37 cellular contexts compared by ENCODE assay signal in the genomic region with DNA sequence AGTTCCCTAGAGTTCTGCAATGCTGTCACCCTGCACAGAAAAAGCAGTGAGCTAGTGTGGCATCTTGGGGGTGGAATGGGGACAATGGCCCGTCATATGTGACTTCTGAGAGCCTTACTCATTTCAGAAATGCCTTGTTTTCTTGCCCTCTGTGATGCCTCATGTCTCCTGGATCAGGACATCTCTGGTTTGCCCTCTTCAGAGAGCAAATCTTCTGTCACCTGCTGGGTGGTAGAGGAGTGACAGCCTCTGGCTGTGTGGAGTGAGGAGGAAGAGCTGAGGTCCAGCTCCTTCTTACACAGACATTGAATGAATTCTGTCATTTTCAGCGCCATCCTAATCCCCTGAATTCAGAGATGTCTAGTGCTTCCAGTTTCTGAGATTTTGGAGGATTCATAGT. TPM values are rescaled to one million over a fixed set of nuclear protein-coding genes. Genes with fewer than 3 reads are reported as not detected.
DNase-seq lines count a peak whose midpoint lies in the region; ATAC-seq, FAIRE-seq and TF ChIP-seq lines count a peak whose summit lies in the region.
"Had no signal": no experiment of that assay in that cellular context is flagged by ENCODE, and none has a peak within 500 bp of the region (broad histone marks: within the 10 kb centered on the region; RNA-seq: fewer than 3 reads in every experiment).

No MANE protein-coding gene starts in this region.

- no peak for TF ChIP-seq RAD21 in HepG2 (CRISPR knock-in tag; IDR thresholded peaks at IDR 0.05)

- ATAC-seq in HepG2 (peak; percentile 80), right lobe of liver (no peak)
- ATAC-seq in stimulated activated naive CD8-positive, alpha-beta T cell treated with anti-CD3 and anti-CD28 coated beads, Interleukin-15, amount 100 ng/mL, for 72 hours, result peak; percentile 42
- ATAC-seq: effector memory CD8-positive, alpha-beta T cell; right cardiac atrium had no signal

- TF ChIP-seq POLR2A in HepG2 (IDR thresholded peaks at IDR 0.05; ENCODE audit: insufficient read depth in 1 of 2, low read depth in 2 of 2, low read length in 2 of 2) (no peak), right lobe of liver (IDR thresholded peaks at IDR 0.05) (no peak)

- no peak for DNase-seq in HepG2 (ENCODE audit: low spot score)
- DNase-seq in right lobe of liver, result no peak
- peak; percentile 5 for DNase-seq in OCI-M1 (lab: John Stamatoyannopoulos, UW)
- no peak for DNase-seq in epithelial cell of esophagus (ENCODE audit: low read depth)
- DNase-seq in stimulated activated naive CD8-positive, alpha-beta T cell treated with anti-CD3 and anti-CD28 coated beads, Interleukin-15, amount 100 ng/mL, for 72 hours, result no peak
- DNase-seq in NCI-H1417 (lab: John Stamatoyannopoulos, UW), result no peak
- DNase-seq in small intestine, result no peak
- DNase-seq in hypothalamus (lab: John Stamatoyannopoulos, UW), result no peak
- DNase-seq: activated B cell treated with CpG ODN at 0.5 μM for 24 hours; activated CD4-positive, alpha-beta T cell treated with anti-CD3 and anti-CD28 coated beads, Interleukin-2, amount 50 U/mL, for 48 hours; activated CD8-positive, alpha-beta memory T cell treated with anti-CD3 and anti-CD28 coated beads, Interleukin-2, amount 50 U/mL, for 4 hours; activated naive CD4-positive, alpha-beta T cell treated with anti-CD3 and anti-CD28 coated beads, Interleukin-2, amount 10 ng/mL, durations not matched to agents 7 days and 5 days; adrenal gland; CD8-positive, alpha-beta memory T cell; central memory CD4-positive, alpha-beta T cell; DMS 273 treated with DMSO at 0.1 percent for 48 hours; effector memory CD8-positive, alpha-beta T cell; glutamatergic neuron; GOT3; KG1; left ventricle myocardium inferior; MM.1S; NCI-H1417 treated with DMSO at 0.1 percent for 48 hours; NCI-H2081 treated with DMSO at 0.1 percent for 48 hours; NCI-H226; NCI-H748 treated with DMSO at 0.1 percent for 48 hours; posterior cingulate gyrus; right cardiac atrium; SIG-M5; stimulated activated CD4-positive, alpha-beta T cell treated with anti-CD3 and anti-CD28 coated beads, Interleukin-4, amount 100 ng/mL, for 1 hour; substantia nigra; T1000; upper lobe of left lung had no signal

- TF ChIP-seq CTCF in HepG2 (CRISPR knock-in tag; IDR thresholded peaks at IDR 0.05) (peak; percentile 26; the same call in 1 of the 2 replicates), right lobe of liver (IDR thresholded peaks at IDR 0.05) (no peak), epithelial cell of esophagus (IDR thresholded peaks at IDR 0.05; ENCODE audit: insufficient read depth, low read depth, low read length, missing control alignments) (peak; percentile 7)

- no peak overlapping the region for H3K27ac ChIP-seq in HepG2 (ENCODE audit: extremely low read length, insufficient read depth, low read length)
- no peak overlapping the region for H3K27ac ChIP-seq in right lobe of liver
- no peak overlapping the region for H3K27ac ChIP-seq in small intestine (ENCODE audit: low read depth in 1 of 2, low read length in 1 of 2)
- H3K27ac ChIP-seq: adrenal gland, left ventricle myocardium inferior, neutrophil, upper lobe of left lung had no signal

- FAIRE-seq in HepG2 (lab: Jason Lieb, UNC), result no peak
- no peak for FAIRE-seq in small intestine (lab: Jason Lieb, UNC)
- FAIRE-seq: HTR-8/SVneo, islet of Langerhans, RCC 7860 had no signal

- in situ Hi-C loops in HepG2 (cut with HindIII; ENCODE audit: extremely low pct_ligation_motif_present, low pct_unique_long_range_greater_than_20kb), result no loop called here

- H3K36me3 ChIP-seq in HepG2 (replicated peaks in 1 of 2; ENCODE audit: control insufficient read depth in 1 of 2, insufficient read depth in 2 of 2, low read length in 2 of 2), result no peaks in the 10 kb centered on the region
- H3K36me3 ChIP-seq in right lobe of liver, result no peaks in the 10 kb centered on the region
- no peaks in the 10 kb centered on the region for H3K36me3 ChIP-seq in small intestine (ENCODE audit: control insufficient read depth in 2 of 2, insufficient read depth in 2 of 2, low read length in 2 of 2)
- H3K36me3 ChIP-seq: adrenal gland, left ventricle myocardium inferior, neutrophil, upper lobe of left lung had no signal

- BruUV-seq in HepG2 (replicated peaks; lab: Mats Ljungman, UMichigan), result no TSS peak

- no peaks in the 10 kb centered on the region for H4K20me1 ChIP-seq in HepG2 (ENCODE audit: insufficient read depth, low read length)

- no peak overlapping the region for H3K4me3 Mint-ChIP-seq in stimulated activated naive CD8-positive, alpha-beta T cell treated with anti-CD3 and anti-CD28 coated beads, Interleukin-15, amount 100 ng/mL, for 72 hours
- H3K4me3 Mint-ChIP-seq: activated B cell treated with CpG ODN at 0.5 μM for 24 hours; activated naive CD4-positive, alpha-beta T cell treated with anti-CD3 and anti-CD28 coated beads, Interleukin-2, amount 10 ng/mL, durations not matched to agents 7 days and 5 days; CD8-positive, alpha-beta memory T cell; effector memory CD8-positive, alpha-beta T cell had no signal

- no peak for TF ChIP-seq EP300 in HepG2 (IDR thresholded peaks at IDR 0.05; ENCODE audit: low read depth in 2 of 2, low read length in 2 of 2)
- TF ChIP-seq EP300 in HepG2 (CRISPR knock-in tag; IDR thresholded peaks at IDR 0.05; ENCODE audit: borderline replicate concordance), result no peak

- WGBS in HepG2 (ENCODE audit: low lambda C conversion rate), result 47% methylated on average over 2 of the region's 2 CpGs
- 95% methylated on average over 2 of the region's 2 CpGs for WGBS in right lobe of liver (ENCODE audit: insufficient coverage, low coverage, low lambda C conversion rate, missing lambda C conversion rate)
- WGBS in small intestine, 3 donors, result 84 to 94% (median 89%) methylated on average over 2 of the region's 2 CpGs

- H3K9me3 Mint-ChIP-seq in stimulated activated naive CD8-positive, alpha-beta T cell treated with anti-CD3 and anti-CD28 coated beads, Interleukin-15, amount 100 ng/mL, for 72 hours, result no peaks in the 10 kb centered on the region
- H3K9me3 Mint-ChIP-seq: activated B cell treated with CpG ODN at 0.5 μM for 24 hours; activated naive CD4-positive, alpha-beta T cell treated with anti-CD3 and anti-CD28 coated beads, Interleukin-2, amount 10 ng/mL, durations not matched to agents 7 days and 5 days; CD8-positive, alpha-beta memory T cell; effector memory CD8-positive, alpha-beta T cell had no signal

- no peak overlapping the region for H3K9ac ChIP-seq in HepG2 (ENCODE audit: insufficient read depth, low read depth, low read length)

- H3K4me2 ChIP-seq in HepG2 (ENCODE audit: low read depth, low read length), result no peak overlapping the region

- POLR2A ChIA-PET in HepG2 (lab: Yijun Ruan, JAX), result no interaction called here

- H3K4me1 ChIP-seq in HepG2 (ENCODE audit: insufficient read depth, low read length), result peaks cover 20% of the 10 kb centered on the region
- H3K4me1 ChIP-seq in right lobe of liver, result no peaks in the 10 kb centered on the region
- H3K4me1 ChIP-seq in small intestine (ENCODE audit: control insufficient read depth in 2 of 2, insufficient read depth in 1 of 2, low read depth in 1 of 2, low read length in 1 of 2), result no peaks in the 10 kb centered on the region
- H3K4me1 ChIP-seq: left ventricle myocardium inferior, upper lobe of left lung had no signal

- no peak overlapping the region for H3K4me3 ChIP-seq in HepG2 (replicated peaks in 1 of 3; ENCODE audit: insufficient read depth in 1 of 3, low read depth in 2 of 3, low read length in 3 of 3)
- H3K4me3 ChIP-seq in right lobe of liver, result no peak overlapping the region
- no peak overlapping the region for H3K4me3 ChIP-seq in epithelial cell of esophagus (ENCODE audit: low read length)
- H3K4me3 ChIP-seq in small intestine (ENCODE audit: low read depth in 1 of 2, low read length in 2 of 2), result no peak overlapping the region
- H3K4me3 ChIP-seq: adrenal gland, left ventricle myocardium inferior, upper lobe of left lung had no signal

- no peak overlapping the region for H3K27ac Mint-ChIP-seq in stimulated activated naive CD8-positive, alpha-beta T cell treated with anti-CD3 and anti-CD28 coated beads, Interleukin-15, amount 100 ng/mL, for 72 hours
- H3K27ac Mint-ChIP-seq: activated B cell treated with CpG ODN at 0.5 μM for 24 hours; activated naive CD4-positive, alpha-beta T cell treated with anti-CD3 and anti-CD28 coated beads, Interleukin-2, amount 10 ng/mL, durations not matched to agents 7 days and 5 days; effector memory CD8-positive, alpha-beta T cell had no signal

- intact Hi-C loops in HepG2 (cut with micrococcal nuclease; ENCODE audit: unreplicated experiment) (no loop called here), right lobe of liver (cut with DNase I) (no loop called here)

- CTCF ChIA-PET in HepG2 (lab: Yijun Ruan, JAX; ENCODE audit: low intra/inter-chr PET ratio, low total read pairs), result no interaction called here

- H3K27me3 ChIP-seq in HepG2 (ENCODE audit: control insufficient read depth in 1 of 2, insufficient read depth in 2 of 2, low read length in 2 of 2) (no peaks in the 10 kb centered on the region), right lobe of liver (no peaks in the 10 kb centered on the region), small intestine (ENCODE audit: control insufficient read depth in 2 of 2, insufficient read depth in 2 of 2, low read length in 2 of 2) (no peaks in the 10 kb centered on the region)
- H3K27me3 ChIP-seq: adrenal gland, neutrophil, upper lobe of left lung had no signal

- H3K27me3 Mint-ChIP-seq in stimulated activated naive CD8-positive, alpha-beta T cell treated with anti-CD3 and anti-CD28 coated beads, Interleukin-15, amount 100 ng/mL, for 72 hours, result no peaks in the 10 kb centered on the region
- H3K27me3 Mint-ChIP-seq: activated B cell treated with CpG ODN at 0.5 μM for 24 hours had no signal

- H3K79me2 ChIP-seq in HepG2 (ENCODE audit: insufficient read depth, low read length), result no peaks in the 10 kb centered on the region

- H2AFZ ChIP-seq in HepG2 (ENCODE audit: low read length), result no peak overlapping the region

- H3K9me3 ChIP-seq in HepG2 (ENCODE audit: low read length) (no peaks in the 10 kb centered on the region), right lobe of liver (no peaks in the 10 kb centered on the region), small intestine (ENCODE audit: control insufficient read depth, low read depth) (no peaks in the 10 kb centered on the region)
- H3K9me3 ChIP-seq: adrenal gland, left ventricle myocardium inferior, neutrophil, upper lobe of left lung had no signal

- no peaks in the 10 kb centered on the region for H3K4me1 Mint-ChIP-seq in stimulated activated naive CD8-positive, alpha-beta T cell treated with anti-CD3 and anti-CD28 coated beads, Interleukin-15, amount 100 ng/mL, for 72 hours
- H3K4me1 Mint-ChIP-seq: activated B cell treated with CpG ODN at 0.5 μM for 24 hours; activated naive CD4-positive, alpha-beta T cell treated with anti-CD3 and anti-CD28 coated beads, Interleukin-2, amount 10 ng/mL, durations not matched to agents 7 days and 5 days; CD8-positive, alpha-beta memory T cell had no signal

RNA-seq across cellular contexts. Expression of a gene that starts 55.6 kb away (rescaled TPM):
- total RNA-seq in HepG2 (2016; rRNA removed; fragmentation: Illumina TruSeq; extraction: Trizol) (18.5 and 19.8 TPM in 2 replicates), right lobe of liver (10 to 100 TPM in 5 of 6 experiments, 1 to 10 TPM in 1; 8.6 to 19.3 (median 17.0) TPM)
- 8.5 and 10.8 TPM in 2 replicates for total RNA-seq in HepG2 (2016; cell fraction: cytosol; rRNA removed; fragmentation: Illumina TruSeq; extraction: Trizol; ENCODE audit: low read depth)
- total RNA-seq in HepG2 (2016; cell fraction: insoluble cytoplasmic fraction; rRNA removed; fragmentation: Illumina TruSeq; extraction: Trizol), result 16.7 and 17.3 TPM in 2 replicates
- total RNA-seq in HepG2 (2016; cell fraction: membrane; rRNA removed; fragmentation: Illumina TruSeq; extraction: Trizol), result 8.5 and 10.8 TPM in 2 replicates
- total RNA-seq in HepG2 (2016; cell fraction: nucleus; rRNA removed; fragmentation: Illumina TruSeq; extraction: Trizol), result 29.4 and 39.2 TPM in 2 replicates
- polyA plus RNA-seq in HepG2 (2011; rRNA removed) (9.2 and 9.8 TPM in 2 replicates), small intestine (1 to 10 TPM; 3.2 to 5.4 (median 5.3) TPM)
- 7.0 and 7.7 TPM in 2 replicates for polyA plus RNA-seq in HepG2 (2011; cell fraction: cytosol; rRNA removed)
- 11.5 and 13.7 TPM in 2 replicates for polyA plus RNA-seq in HepG2 (2011; cell fraction: nucleus; rRNA removed)
- polyA plus RNA-seq in HepG2 (2012), result 9.2 and 15.8 TPM in 2 replicates
- 0.60 and 0.61 TPM in 2 replicates for polyA plus RNA-seq in HepG2 (2016; cell fraction: cytosol; fragmentation: Illumina TruSeq; extraction: Trizol; ENCODE audit: low read depth)
- polyA plus RNA-seq in HepG2 (2016; cell fraction: insoluble cytoplasmic fraction; fragmentation: Illumina TruSeq; extraction: Trizol; ENCODE audit: low read depth), result 13.0 and 17.3 TPM in 2 replicates
- polyA plus RNA-seq in HepG2 (2016; cell fraction: membrane; fragmentation: Illumina TruSeq; extraction: Trizol; ENCODE audit: low read depth), result 2.3 and 2.5 TPM in 2 replicates
- 17.6 and 19.5 TPM in 2 replicates for polyA plus RNA-seq in HepG2 (2016; cell fraction: nucleus; fragmentation: Illumina TruSeq; extraction: Trizol; ENCODE audit: insufficient read depth, low read depth)
- 17.9 and 28.2 TPM in 2 replicates for polyA minus RNA-seq in HepG2 (2011; rRNA and poly(A)+ RNA removed; ENCODE audit: low replicate concordance)
- polyA minus RNA-seq in HepG2 (2011; cell fraction: cytosol; rRNA and poly(A)+ RNA removed), result 24.3 and 29.5 TPM in 2 replicates
- 61.7 and 84.3 TPM in 2 replicates for polyA minus RNA-seq in HepG2 (2011; cell fraction: nucleus; rRNA and poly(A)+ RNA removed)

Comparison
In these comparisons a context has a peak if more than half of its experiments do, and no peak if none do; other contexts are left out.
1. ATAC-seq: peak in HepG2 (single experiment) and stimulated activated naive CD8-positive, alpha-beta T cell treated with anti-CD3 and anti-CD28 coated beads, Interleukin-15, amount 100 ng/mL, for 72 hours (single experiment); none in right lobe of liver (0 of 4).
2. CTCF ChIP-seq: peak in HepG2 (single experiment) and epithelial cell of esophagus (single experiment); none in right lobe of liver (0 of 4).